ENCODE assay signal across 8 cellular contexts in the genomic region with DNA sequence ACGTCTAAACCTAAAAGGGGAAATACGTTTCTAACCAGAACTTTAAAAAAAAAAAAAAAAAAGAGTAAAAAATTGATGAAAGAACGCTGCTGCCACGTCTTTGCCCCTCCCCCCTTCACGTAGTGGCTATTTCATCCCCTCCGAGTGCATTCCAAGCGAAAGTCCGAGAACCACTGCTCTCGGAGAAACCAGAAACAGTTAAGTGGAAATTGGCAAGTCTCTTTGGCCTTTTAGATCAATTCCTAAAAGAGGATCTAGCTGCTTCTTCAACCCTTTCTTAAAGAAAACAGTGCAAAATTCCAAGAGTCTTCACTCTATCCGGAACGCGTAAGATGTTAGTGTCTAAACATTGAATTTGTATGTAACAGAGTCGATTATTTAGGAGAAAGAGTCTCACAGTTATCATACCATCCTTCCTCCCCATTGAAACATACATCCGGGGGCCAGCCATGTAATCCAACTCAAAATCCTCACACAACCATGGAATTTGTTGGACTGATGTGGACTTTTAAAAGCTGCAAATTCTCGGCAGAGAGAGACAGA. TPM values are rescaled to one million over a fixed set of nuclear protein-coding genes. Genes with fewer than 3 reads are reported as not detected.
DNase-seq lines count a peak whose midpoint lies in the region; ATAC-seq and TF ChIP-seq lines count a peak whose summit lies in the region.

No MANE protein-coding gene starts in this region.

- TF ChIP-seq EP300 in esophagus muscularis mucosa (IDR thresholded peaks at IDR 0.05) = no peak

- peak; percentile 30 for DNase-seq in NK-92 treated with Interleukin-12 subunit alpha and Interleukin-12 subunit beta, amount 100 ng/mL, for 24 hours (lab: John Stamatoyannopoulos, UW)
- DNase-seq in NK-92 (lab: John Stamatoyannopoulos, UW; ENCODE audit: unreplicated experiment) = no peak
- DNase-seq in NCI-H526 treated with DMSO at 0.1 percent for 48 hours (lab: John Stamatoyannopoulos, UW) = peak; percentile 18
- DNase-seq in activated T-cell treated with anti-CD3 and anti-CD28 coated beads for 4 hours = peak; percentile 13
- DNase-seq in esophagus muscularis mucosa (ENCODE audit: extremely low spot score) = no peak
- DNase-seq in myocyte (ENCODE audit: low read depth) = peak; percentile 77
- DNase-seq in tibial artery = peak; percentile 59 to 85

- H3K9me3 ChIP-seq in esophagus muscularis mucosa (no peaks in the 10 kb centered on the region), tibial artery (no peaks in the 10 kb centered on the region)

- H3K27ac ChIP-seq in esophagus muscularis mucosa (replicated peaks in 1 of 4) (peak overlapping the region; percentile 94 to 99 (median 94)), tibial artery (peak overlapping the region; percentile 97 to 99)

- TF ChIP-seq POLR2A in esophagus muscularis mucosa (IDR thresholded peaks at IDR 0.05; ENCODE audit: low read depth) = no peak

- intact Hi-C loops in esophagus muscularis mucosa (cut with DNase I) = loop anchor here (1.0 to 2.0 kb wide), 2 partner anchors 15 to 64 kb away; a partner anchor contains a TSS
- intact Hi-C loops in tibial artery (cut with DNase I; ENCODE audit: low total_unique reads) = no loop called here

- peaks cover 0 to 4% (median 0%) of the 10 kb centered on the region in 4 donors for H3K36me3 ChIP-seq in esophagus muscularis mucosa
- peaks cover 0 to 11% (median 5%) of the 10 kb centered on the region in 3 donors for H3K36me3 ChIP-seq in tibial artery

- no peaks in the 10 kb centered on the region for H3K27me3 ChIP-seq in esophagus muscularis mucosa
- H3K27me3 ChIP-seq in tibial artery = no peaks in the 10 kb centered on the region

- TF ChIP-seq CTCF in esophagus muscularis mucosa (IDR thresholded peaks at IDR 0.05) = no peak
- no peak for TF ChIP-seq CTCF in tibial artery (IDR thresholded peaks at IDR 0.05)

- no peak for ATAC-seq in HG03025 (IDR thresholded peaks at IDR 0.05; ENCODE audit: low FRiP score, unreplicated experiment)

- H3K4me1 ChIP-seq in esophagus muscularis mucosa (peaks cover 24 to 35% (median 31%) of the 10 kb centered on the region in 4 donors), tibial artery (peaks cover 0 to 31% (median 6%) of the 10 kb centered on the region in 4 donors)

- WGBS in esophagus muscularis mucosa = 0% methylated on average over 15 of the region's 15 CpGs

- H3K4me3 ChIP-seq in esophagus muscularis mucosa (peak overlapping the region; percentile 68 to 96 (median 76)), tibial artery (peak overlapping the region; percentile 67 to 92)

RNA-seq across cellular contexts. Expression of a gene that starts 1.1 kb away (rescaled TPM):
- total RNA-seq in esophagus muscularis mucosa (10 to 100 TPM; 16.7 to 25.0 (median 19.2) TPM), myocyte (134 and 179 TPM in 2 replicates)
- polyA plus RNA-seq in myocyte (2012) = 125 TPM

RNA-seq across cellular contexts. Expression of a gene that starts 14.7 kb away (rescaled TPM):
- total RNA-seq in esophagus muscularis mucosa = 1 to 10 TPM; 1.3 to 3.4 (median 2.5) TPM
- 2.6 and 4.6 TPM in 2 replicates for total RNA-seq in myocyte
- 2.9 TPM for polyA plus RNA-seq in myocyte (2012)

Comparison
In these comparisons a context has a peak if more than half of its experiments do, and no peak if none do; other contexts are left out.
1. DNase-seq: peak in NK-92 treated with Interleukin-12 subunit alpha and Interleukin-12 subunit beta, amount 100 ng/mL, for 24 hours (single experiment), NCI-H526 treated with DMSO at 0.1 percent for 48 hours (single experiment), activated T-cell treated with anti-CD3 and anti-CD28 coated beads for 4 hours (single experiment), myocyte (single experiment) and tibial artery (2 of 2); none in NK-92 (single experiment) and esophagus muscularis mucosa (single experiment).